12 cellular contexts compared by ENCODE assay signal in genomic region chr22:40478456-40479125, GRCh38.
DNase-seq lines count a peak whose midpoint lies in the region; ATAC-seq and TF ChIP-seq lines count a peak whose summit lies in the region.
"Had no signal": no experiment of that assay in that cellular context is flagged by ENCODE, and none has a peak within 500 bp of the region (broad histone marks: within the 10 kb centered on the region; RNA-seq: fewer than 3 reads in every experiment).

No MANE protein-coding gene starts in this region.

- peaks cover 15% of the 10 kb centered on the region for H3K36me3 Mint-ChIP-seq in mesothelial cell of epicardium

- H3K9me3 Mint-ChIP-seq in mesothelial cell of epicardium = peaks cover 5% of the 10 kb centered on the region

- intact Hi-C loops in upper lobe of right lung (cut with DNase I) = no loop called here
- intact Hi-C loops in lower leg skin (cut with DNase I; ENCODE audit: low total_unique reads) = no loop called here

- no peaks in the 10 kb centered on the region for H3K36me3 ChIP-seq in RWPE2 (ENCODE audit: low read depth)
- H3K36me3 ChIP-seq in upper lobe of right lung = no peaks in the 10 kb centered on the region
- H3K36me3 ChIP-seq: HAP-1 had no signal

- peak overlapping the region; percentile 31 for H3K27ac Mint-ChIP-seq in mesothelial cell of epicardium

- DNase-seq in HL-60 (ENCODE audit: low read depth in 1 of 2, low spot score in 1 of 2) = no peak
- DNase-seq in RWPE2 (ENCODE audit: low spot score) = no peak
- no peak for DNase-seq in mesothelial cell of epicardium (ENCODE audit: low spot score in 2 of 2, unreplicated experiment in 2 of 2)
- DNase-seq in upper lobe of right lung = no peak
- no peak for DNase-seq in lower leg skin (ENCODE audit: low spot score in 2 of 2)
- no peak for DNase-seq in UCSD-AML1 (lab: John Stamatoyannopoulos, UW; ENCODE audit: unreplicated experiment)
- DNase-seq: NCI-H2081 treated with DMSO at 0.1 percent for 48 hours, SHP77 had no signal

- no peak for TF ChIP-seq POLR2A in lower leg skin (IDR thresholded peaks at IDR 0.05)

- H3K4me3 ChIP-seq in HL-60 (replicated peaks; ENCODE audit: insufficient read depth, low read length) (no peak overlapping the region), RWPE2 (ENCODE audit: severe bottlenecking) (no peak overlapping the region), upper lobe of right lung (no peak overlapping the region), lower leg skin (ENCODE audit: low read depth, poor library complexity, severe bottlenecking) (no peak overlapping the region)
- H3K4me3 ChIP-seq: BLaER1, HAP-1 had no signal

- H3K27me3 ChIP-seq in HL-60 (ENCODE audit: insufficient read depth, poor library complexity, severe bottlenecking) = no peaks in the 10 kb centered on the region
- no peaks in the 10 kb centered on the region for H3K27me3 ChIP-seq in RWPE2 (ENCODE audit: insufficient read depth, poor library complexity, severe bottlenecking)
- H3K27me3 ChIP-seq in upper lobe of right lung = no peaks in the 10 kb centered on the region
- H3K27me3 ChIP-seq: BLaER1 had no signal

- H3K9me3 ChIP-seq in RWPE2 (ENCODE audit: severe bottlenecking) = no peaks in the 10 kb centered on the region
- no peaks in the 10 kb centered on the region for H3K9me3 ChIP-seq in upper lobe of right lung
- H3K9me3 ChIP-seq: BLaER1, HAP-1 had no signal

- H3K4me1 Mint-ChIP-seq in mesothelial cell of epicardium = peaks cover 26% of the 10 kb centered on the region

- peak overlapping the region; percentile 35 for H3K27ac ChIP-seq in HL-60 (replicated peaks)
- H3K27ac ChIP-seq in RWPE2 (ENCODE audit: poor library complexity, severe bottlenecking) = peak overlapping the region; percentile 99
- H3K27ac ChIP-seq in upper lobe of right lung = peak overlapping the region; percentile 26
- H3K27ac ChIP-seq: BLaER1 had no signal

- 86 to 89% methylated on average over 10 of the region's 10 CpGs for WGBS in lower leg skin, 2 donors

- ATAC-seq in RWPE2 (ENCODE audit: low read depth) = no peak
- no peak for ATAC-seq in upper lobe of right lung
- no peak for ATAC-seq in GM18511 (IDR thresholded peaks at IDR 0.05; ENCODE audit: unreplicated experiment)
- ATAC-seq: SK-N-SH treated with all-trans-retinoic acid at 6 μM for 48 hours had no signal

- H3K4me1 ChIP-seq in RWPE2 (ENCODE audit: insufficient read depth, poor library complexity, severe bottlenecking) (peaks cover 34% of the 10 kb centered on the region), upper lobe of right lung (peaks cover 37% of the 10 kb centered on the region)

- H3K4me3 Mint-ChIP-seq in mesothelial cell of epicardium = no peak overlapping the region

- H3K27me3 Mint-ChIP-seq in mesothelial cell of epicardium (ENCODE audit: low read depth) = no peaks in the 10 kb centered on the region

- TF ChIP-seq CTCF in HL-60 (IDR thresholded peaks at IDR 0.05; ENCODE audit: insufficient read depth, low read length) = no peak
- TF ChIP-seq CTCF in RWPE2 (IDR thresholded peaks at IDR 0.05; ENCODE audit: poor library complexity, severe bottlenecking) = no peak
- no peak for TF ChIP-seq CTCF in mesothelial cell of epicardium (IDR thresholded peaks at IDR 0.05; ENCODE audit: unreplicated experiment)
- TF ChIP-seq CTCF in upper lobe of right lung (IDR thresholded peaks at IDR 0.05) = no peak
- TF ChIP-seq CTCF in lower leg skin (IDR thresholded peaks at IDR 0.05) = no peak

Comparison
In these comparisons a context has a peak if more than half of its experiments do, and no peak if none do; other contexts are left out.
1. H3K27ac ChIP-seq: peak in every context shown above with its lines; median percentile 99 in RWPE2; 35 in HL-60; 26 in upper lobe of right lung.